ENCODE assay signal across 10 cellular contexts in genomic region chr12:32305163-32305562, GRCh38.
DNase-seq lines count a peak whose midpoint lies in the region; ATAC-seq, FAIRE-seq and TF ChIP-seq lines count a peak whose summit lies in the region.
"Had no signal": no experiment of that assay in that cellular context is flagged by ENCODE, and none has a peak within 500 bp of the region (broad histone marks: within the 10 kb centered on the region; RNA-seq: fewer than 3 reads in every experiment).

No MANE protein-coding gene starts in this region.

- H3K4me3 ChIP-seq in Loucy (ENCODE audit: low read length, poor library complexity, severe bottlenecking) (no peak overlapping the region), bronchial epithelial cell (ENCODE audit: low read depth, low read length) (no peak overlapping the region), ovary (no peak overlapping the region), aorta (ENCODE audit: low read length in 2 of 2) (no peak overlapping the region)
- H3K4me3 ChIP-seq: testis had no signal

- H3K27ac ChIP-seq in ovary, result no peak overlapping the region
- H3K27ac ChIP-seq in aorta (ENCODE audit: low read depth in 1 of 2, low read length in 2 of 2), result no peak overlapping the region
- H3K27ac ChIP-seq: testis had no signal

- no peaks in the 10 kb centered on the region for H3K27me3 ChIP-seq in Loucy (ENCODE audit: insufficient read depth, low read length, poor library complexity, severe bottlenecking)
- H3K27me3 ChIP-seq in bronchial epithelial cell (ENCODE audit: control insufficient read depth, insufficient read depth, low read length), result no peaks in the 10 kb centered on the region
- H3K27me3 ChIP-seq in ovary, result peaks cover 2% of the 10 kb centered on the region
- no peaks in the 10 kb centered on the region for H3K27me3 ChIP-seq in aorta (ENCODE audit: control insufficient read depth in 1 of 2, insufficient read depth in 2 of 2, low read length in 1 of 2)
- H3K27me3 ChIP-seq: testis had no signal

- no peaks in the 10 kb centered on the region for H3K79me2 ChIP-seq in Loucy (ENCODE audit: insufficient read depth, low read length)

- no peak overlapping the region for H3K9ac ChIP-seq in Loucy (ENCODE audit: low read depth, low read length, poor library complexity, severe bottlenecking)

- no peaks in the 10 kb centered on the region for H4K20me1 ChIP-seq in Loucy (ENCODE audit: insufficient read depth, low read length, poor library complexity, severe bottlenecking)

- no peaks in the 10 kb centered on the region for H3F3A ChIP-seq in Loucy (ENCODE audit: low read depth)

- DNase-seq in NCI-H2081 (lab: John Stamatoyannopoulos, UW), result peak; percentile 4 to 25
- no peak for DNase-seq in NCI-H2081 treated with DMSO at 0.1 percent for 48 hours (lab: John Stamatoyannopoulos, UW)
- DNase-seq in bronchial epithelial cell (ENCODE audit: low read depth), result peak; percentile 32
- DNase-seq in ovary, result no peak
- no peak for DNase-seq in aorta
- no peak for DNase-seq in mesenteric fat pad (ENCODE audit: low spot score)
- DNase-seq in activated T-cell treated with anti-CD3 and anti-CD28 coated beads, Interleukin-2, amount 50 U/mL, for 1 hour, result no peak
- DNase-seq: KG1, testis had no signal

- peak; percentile 71 for TF ChIP-seq CTCF in Loucy (conservative IDR thresholded peaks at IDR 0.05; ENCODE audit: low read length)
- TF ChIP-seq CTCF in bronchial epithelial cell (IDR thresholded peaks at IDR 0.05; ENCODE audit: insufficient read depth, low read length, severe bottlenecking), result no peak
- TF ChIP-seq CTCF in ovary (IDR thresholded peaks at IDR 0.05), result peak in 2 of 3 donors; percentile 10 to 60

- FAIRE-seq in bronchial epithelial cell (lab: Jason Lieb, UNC), result no peak

- H2AFZ ChIP-seq in Loucy (ENCODE audit: low read length), result no peak overlapping the region

- intact Hi-C loops in ovary (cut with DNase I) (loop anchor here in 1 of 4 donors (10.0 kb wide), 2 partner anchors 240 to 640 kb away; no protein-coding TSS in a partner anchor), aorta (cut with DNase I) (loop anchor here in 1 of 2 donors (2.0 to 5.0 kb wide), 2 partner anchors 38 to 243 kb away; no protein-coding TSS in a partner anchor)

- ATAC-seq in aorta (ENCODE audit: low FRiP score), result no peak

- H3K4me1 ChIP-seq in Loucy (ENCODE audit: insufficient read depth, low read length, poor library complexity, severe bottlenecking) (no peaks in the 10 kb centered on the region), ovary (ENCODE audit: insufficient read depth) (peaks cover 5% of the 10 kb centered on the region), aorta (ENCODE audit: control insufficient read depth in 1 of 2, insufficient read depth in 2 of 2, low read length in 2 of 2) (no peaks in the 10 kb centered on the region)
- H3K4me1 ChIP-seq: testis had no signal

- H3K9me3 ChIP-seq in Loucy (ENCODE audit: insufficient read depth, low read depth, low read length) (no peaks in the 10 kb centered on the region), ovary (no peaks in the 10 kb centered on the region), aorta (ENCODE audit: control insufficient read depth, low read length) (no peaks in the 10 kb centered on the region)
- H3K9me3 ChIP-seq: testis had no signal

- 7 to 50% (median 10%) methylated on average over 1 of the region's 1 CpG for WGBS in ovary, 3 donors
- 65 to 67% methylated on average over 1 of the region's 1 CpG for WGBS in aorta, 2 donors

- TF ChIP-seq POLR2A in ovary (IDR thresholded peaks at IDR 0.05), result no peak

- TF ChIP-seq EP300 in ovary (IDR thresholded peaks at IDR 0.05), result no peak

- no peaks in the 10 kb centered on the region for H3K9me2 ChIP-seq in Loucy (replicated peaks; ENCODE audit: low read depth, low read length)

- H3K36me3 ChIP-seq in Loucy (ENCODE audit: insufficient read depth, low read length) (peaks cover 5% of the 10 kb centered on the region), bronchial epithelial cell (ENCODE audit: control insufficient read depth, insufficient read depth, low read length) (no peaks in the 10 kb centered on the region), ovary (no peaks in the 10 kb centered on the region), aorta (ENCODE audit: control insufficient read depth in 1 of 2, insufficient read depth in 2 of 2, low read length in 1 of 2) (no peaks in the 10 kb centered on the region)

- no peak overlapping the region for H3K4me2 ChIP-seq in Loucy (ENCODE audit: low read depth, low read length, poor library complexity, severe bottlenecking)

Comparison
In these comparisons a context has a peak if more than half of its experiments do, and no peak if none do; other contexts are left out.
1. DNase-seq: peak in NCI-H2081 (2 of 2) and bronchial epithelial cell (single experiment); none in NCI-H2081 treated with DMSO at 0.1 percent for 48 hours (single experiment), ovary (0 of 5), aorta (0 of 2), mesenteric fat pad (single experiment) and activated T-cell treated with anti-CD3 and anti-CD28 coated beads, Interleukin-2, amount 50 U/mL, for 1 hour (single experiment).